Comparison of ENCODE assay signal across 17 cellular contexts in genomic region chr22:45590262-45590661, GRCh38.
DNase-seq lines count a peak whose midpoint lies in the region; ATAC-seq lines count a peak whose summit lies in the region.
"Had no signal": no experiment of that assay in that cellular context is flagged by ENCODE, and none has a peak within 500 bp of the region (broad histone marks: within the 10 kb centered on the region; RNA-seq: fewer than 3 reads in every experiment).

No MANE protein-coding gene starts in this region.

- H2BK5ac ChIP-seq in neuronal stem cell (ENCODE audit: low read length) = no peak overlapping the region

- H2AFZ ChIP-seq in neuronal stem cell (ENCODE audit: low read length) = no peak overlapping the region
- H2AFZ ChIP-seq: GM23338 had no signal

- H2BK12ac ChIP-seq in neuronal stem cell (ENCODE audit: low read length) = no peak overlapping the region

- no peak overlapping the region for H2BK15ac ChIP-seq in neuronal stem cell (ENCODE audit: low read length)

- H3K27me3 Mint-ChIP-seq in dendritic cell treated with granulocyte-macrophage colony-stimulating factor and Interleukin-4, amounts not matched to agents 40 ng/mL and 50 ng/mL, for 4 days = peaks cover 24% of the 10 kb centered on the region
- H3K27me3 Mint-ChIP-seq: CD4-positive, CD25-positive, alpha-beta regulatory T cell had no signal

- H3K4me1 Mint-ChIP-seq in dendritic cell treated with granulocyte-macrophage colony-stimulating factor and Interleukin-4, amounts not matched to agents 40 ng/mL and 50 ng/mL, for 4 days (ENCODE audit: low read depth) = peaks cover 41% of the 10 kb centered on the region
- H3K4me1 Mint-ChIP-seq: CD4-positive, CD25-positive, alpha-beta regulatory T cell; CD8-positive, alpha-beta memory T cell had no signal

- peak in 2 of 3 donors; percentile 5 to 29 for DNase-seq in right cardiac atrium
- DNase-seq in Right ventricle myocardium superior = no peak
- no peak for DNase-seq in neuronal stem cell (ENCODE audit: low spot score)
- DNase-seq in effector CD8-positive, alpha-beta T cell (lab: John Stamatoyannopoulos, UW) = no peak
- DNase-seq in DMS 273 (lab: John Stamatoyannopoulos, UW; ENCODE audit: unreplicated experiment) = no peak
- no peak for DNase-seq in aorta
- DNase-seq: ACHN; BE2C; C1 segment of cervical spinal cord; CD4-positive, CD25-positive, alpha-beta regulatory T cell; CD8-positive, alpha-beta memory T cell; COR-L47; HCEC 1CT; HFFc6; IMR-90 had no signal

- 85% methylated on average over 13 of the region's 13 CpGs for WGBS in right cardiac atrium
- no CpG with 5 or more reads among the region's 13 CpGs for WGBS in neuronal stem cell (ENCODE audit: extremely low coverage in 2 of 2, insufficient read length in 2 of 2, insufficient replicate concordance in 1 of 2), 2 donors
- 89 to 90% methylated on average over 13 of the region's 13 CpGs for WGBS in aorta, 2 donors

- peaks cover 18% of the 10 kb centered on the region for H3K9me3 Mint-ChIP-seq in dendritic cell treated with granulocyte-macrophage colony-stimulating factor and Interleukin-4, amounts not matched to agents 40 ng/mL and 50 ng/mL, for 4 days
- H3K9me3 Mint-ChIP-seq: CD4-positive, CD25-positive, alpha-beta regulatory T cell; CD8-positive, alpha-beta memory T cell; GM23338; HFFc6 had no signal

- H3K4ac ChIP-seq in neuronal stem cell (ENCODE audit: low read length) = no peak overlapping the region

- H3K4me2 ChIP-seq in neuronal stem cell (ENCODE audit: insufficient read depth, low read length, poor library complexity, severe bottlenecking) = no peak overlapping the region
- H3K4me2 ChIP-seq: GM23338 had no signal

- peak overlapping the region; percentile 49 for H3K14ac ChIP-seq in neuronal stem cell (ENCODE audit: low read length)

- no peak overlapping the region for H2BK120ac ChIP-seq in neuronal stem cell (ENCODE audit: low read depth, low read length)

- no peak overlapping the region for H3K23ac ChIP-seq in neuronal stem cell (ENCODE audit: low read depth, low read length, poor library complexity)

- H3K36me3 ChIP-seq in neuronal stem cell (replicated peaks in 1 of 2; ENCODE audit: control insufficient read depth in 2 of 2, insufficient read depth in 2 of 2, low read length in 2 of 2) (peaks cover 0 to 7% of the 10 kb centered on the region in 2 donors), aorta (ENCODE audit: control insufficient read depth in 1 of 2, insufficient read depth in 2 of 2, low read length in 1 of 2) (no peaks in the 10 kb centered on the region)
- H3K36me3 ChIP-seq: BE2C had no signal

- peak overlapping the region; percentile 21 for H3K27ac Mint-ChIP-seq in dendritic cell treated with granulocyte-macrophage colony-stimulating factor and Interleukin-4, amounts not matched to agents 40 ng/mL and 50 ng/mL, for 4 days
- H3K27ac Mint-ChIP-seq: CD4-positive, CD25-positive, alpha-beta regulatory T cell; CD8-positive, alpha-beta memory T cell; HFFc6 had no signal

- ATAC-seq in right cardiac atrium = no peak
- no peak for ATAC-seq in Right ventricle myocardium superior (ENCODE audit: poor library complexity)
- no peak for ATAC-seq in aorta (ENCODE audit: low FRiP score)
- ATAC-seq: GM23338 had no signal

- H3K4me1 ChIP-seq in right cardiac atrium (ENCODE audit: control insufficient read depth, insufficient read depth, low read length) = no peaks in the 10 kb centered on the region
- H3K4me1 ChIP-seq in neuronal stem cell (ENCODE audit: control insufficient read depth in 2 of 2, insufficient read depth in 1 of 2, low read depth in 1 of 2, low read length in 2 of 2) = peaks cover 9 to 11% of the 10 kb centered on the region in 2 donors
- H3K4me1 ChIP-seq in aorta (ENCODE audit: control insufficient read depth in 1 of 2, insufficient read depth in 2 of 2, low read length in 2 of 2) = no peaks in the 10 kb centered on the region
- H3K4me1 ChIP-seq: BE2C had no signal

- H3K27ac ChIP-seq in right cardiac atrium (ENCODE audit: low read length) (no peak overlapping the region), neuronal stem cell (replicated peaks; ENCODE audit: low read length) (no peak overlapping the region), aorta (ENCODE audit: low read depth in 1 of 2, low read length in 2 of 2) (no peak overlapping the region)

- H3K4me3 ChIP-seq in right cardiac atrium (ENCODE audit: low read length) (no peak overlapping the region), neuronal stem cell (ENCODE audit: low read length in 2 of 2) (no peak overlapping the region), aorta (ENCODE audit: low read length in 2 of 2) (no peak overlapping the region)
- H3K4me3 ChIP-seq: GM23338 had no signal

- no peak overlapping the region for H4K91ac ChIP-seq in neuronal stem cell (ENCODE audit: low read depth, low read length, poor library complexity)

- no peak overlapping the region for H3K4me3 Mint-ChIP-seq in dendritic cell treated with granulocyte-macrophage colony-stimulating factor and Interleukin-4, amounts not matched to agents 40 ng/mL and 50 ng/mL, for 4 days
- H3K4me3 Mint-ChIP-seq: CD4-positive, CD25-positive, alpha-beta regulatory T cell; CD8-positive, alpha-beta memory T cell; GM23338; HFFc6 had no signal

- peaks cover 7% of the 10 kb centered on the region for H3K36me3 Mint-ChIP-seq in dendritic cell treated with granulocyte-macrophage colony-stimulating factor and Interleukin-4, amounts not matched to agents 40 ng/mL and 50 ng/mL, for 4 days (ENCODE audit: low read depth)
- H3K36me3 Mint-ChIP-seq: CD4-positive, CD25-positive, alpha-beta regulatory T cell; CD8-positive, alpha-beta memory T cell had no signal

- H3K9me3 ChIP-seq in right cardiac atrium (ENCODE audit: control insufficient read depth, low read length) = no peaks in the 10 kb centered on the region
- H3K9me3 ChIP-seq in neuronal stem cell (replicated peaks in 1 of 2; ENCODE audit: control insufficient read depth in 2 of 2, insufficient read depth in 1 of 2, low read depth in 1 of 2, low read length in 2 of 2) = no peaks in the 10 kb centered on the region
- H3K9me3 ChIP-seq in aorta (ENCODE audit: control insufficient read depth, low read length) = no peaks in the 10 kb centered on the region
- H3K9me3 ChIP-seq: BE2C had no signal

- no peak overlapping the region for H3K18ac ChIP-seq in neuronal stem cell (ENCODE audit: low read length)

- no peaks in the 10 kb centered on the region for H3K79me1 ChIP-seq in neuronal stem cell (ENCODE audit: low read depth, low read length)

- no peak overlapping the region for H3K9ac ChIP-seq in neuronal stem cell (ENCODE audit: low read depth, low read length, poor library complexity)

- no peak overlapping the region for H4K8ac ChIP-seq in neuronal stem cell (ENCODE audit: low read depth, low read length)

- no peaks in the 10 kb centered on the region for H3K27me3 ChIP-seq in right cardiac atrium (ENCODE audit: control insufficient read depth, insufficient read depth)
- H3K27me3 ChIP-seq in neuronal stem cell (ENCODE audit: control insufficient read depth in 3 of 3, insufficient read depth in 3 of 3, low read depth in 1 of 3, low read length in 3 of 3) = no peaks in the 10 kb centered on the region
- no peaks in the 10 kb centered on the region for H3K27me3 ChIP-seq in aorta (ENCODE audit: control insufficient read depth in 1 of 2, insufficient read depth in 2 of 2, low read length in 1 of 2)
- H3K27me3 ChIP-seq: BE2C had no signal

- peak overlapping the region; percentile 58 for H2AK5ac ChIP-seq in neuronal stem cell (ENCODE audit: low read depth, low read length)

- intact Hi-C loops in right cardiac atrium (cut with DNase I) (loop anchor here in 1 of 4 donors (5.0 kb wide), 1 partner anchor 47 kb away; no protein-coding TSS in a partner anchor), Right ventricle myocardium superior (cut with DNase I) (no loop called here), aorta (cut with DNase I) (no loop called here)
- intact Hi-C loops in dendritic cell treated with granulocyte-macrophage colony-stimulating factor and Interleukin-4, amounts not matched to agents 40 ng/mL and 50 ng/mL, for 4 days (cut with micrococcal nuclease) = no loop called here

Comparison
In these comparisons a context has a peak if more than half of its experiments do, and no peak if none do; other contexts are left out.
1. DNase-seq: peak in right cardiac atrium (2 of 3); none in Right ventricle myocardium superior (single experiment), neuronal stem cell (single experiment), effector CD8-positive, alpha-beta T cell (single experiment), DMS 273 (single experiment) and aorta (0 of 2).